Comparison of ENCODE assay signal across 27 cellular contexts in genomic region chr3:118955914-118956556, GRCh38.
A peak's percentile ranks its signal among the peaks of the same experiment; 100 is the strongest.
DNase-seq lines count a peak whose midpoint lies in the region; ATAC-seq and TF ChIP-seq lines count a peak whose summit lies in the region.
"Had no signal": no experiment of that assay in that cellular context is flagged by ENCODE, and none has a peak within 500 bp of the region (broad histone marks: within the 10 kb centered on the region; RNA-seq: fewer than 3 reads in every experiment).

No MANE protein-coding gene starts in this region.

- H3K4me3 ChIP-seq in MM.1S (ENCODE audit: low read length) (no peak overlapping the region), OCI-LY7 (ENCODE audit: low read depth, low read length, poor library complexity, severe bottlenecking) (no peak overlapping the region)
- H3K4me3 ChIP-seq: adrenal gland, body of pancreas, K562, left ventricle myocardium inferior, right lobe of liver, suprapubic skin had no signal

- H3K4me1 ChIP-seq in MM.1S (ENCODE audit: low read length) (peaks cover 19% of the 10 kb centered on the region), OCI-LY7 (ENCODE audit: insufficient read depth, low read length, poor library complexity, severe bottlenecking) (no peaks in the 10 kb centered on the region)
- H3K4me1 ChIP-seq: adrenal gland, BE2C, body of pancreas, left ventricle myocardium inferior, right lobe of liver, suprapubic skin had no signal

- TF ChIP-seq CTCF in MM.1S (IDR thresholded peaks at IDR 0.05; ENCODE audit: low read length): no peak
- TF ChIP-seq CTCF in OCI-LY7 (conservative IDR thresholded peaks at IDR 0.05; ENCODE audit: low read length): no peak

- CTCF ChIA-PET in activated CD4-positive, alpha-beta memory T cell treated with anti-CD3 and anti-CD28 coated beads, Interleukin-2, amount 10 ng/mL, durations not matched to agents 7 days and 5 days (lab: Charles Lee): interaction anchor here (0.9 to 1.3 kb wide), 2 partner anchors 72 to 78 kb away, joined by 8 read pairs; partner anchors contain the start of gene IGSF11
- CTCF ChIA-PET in OCI-LY7 (lab: Charles Lee; ENCODE audit: unreplicated experiment): no interaction called here

- H3K79me2 ChIP-seq in MM.1S (ENCODE audit: low read length) (no peaks in the 10 kb centered on the region), OCI-LY7 (ENCODE audit: insufficient read depth, low read depth, low read length) (no peaks in the 10 kb centered on the region)

- no peaks in the 10 kb centered on the region for H3K9me3 Mint-ChIP-seq in activated T-cell treated with anti-CD3 and anti-CD28 coated beads, Interleukin-2, amount 50 U/mL, for 72 hours
- H3K9me3 Mint-ChIP-seq in activated CD4-positive, alpha-beta memory T cell treated with anti-CD3 and anti-CD28 coated beads, Interleukin-2, amount 10 ng/mL, durations not matched to agents 7 days and 5 days: no peaks in the 10 kb centered on the region
- H3K9me3 Mint-ChIP-seq in central memory CD8-positive, alpha-beta T cell: no peaks in the 10 kb centered on the region

- H3K27me3 Mint-ChIP-seq in activated T-cell treated with anti-CD3 and anti-CD28 coated beads, Interleukin-2, amount 50 U/mL, for 72 hours (ENCODE audit: low read depth): no peaks in the 10 kb centered on the region
- H3K27me3 Mint-ChIP-seq in activated CD4-positive, alpha-beta memory T cell treated with anti-CD3 and anti-CD28 coated beads, Interleukin-2, amount 10 ng/mL, durations not matched to agents 7 days and 5 days: peaks cover 14% of the 10 kb centered on the region
- H3K27me3 Mint-ChIP-seq in central memory CD8-positive, alpha-beta T cell: peaks cover 12% of the 10 kb centered on the region
- H3K27me3 Mint-ChIP-seq: progenitor cell of endocrine pancreas had no signal

- peaks cover 0 to 1% of the 10 kb centered on the region in 2 donors for H3K36me3 Mint-ChIP-seq in activated T-cell treated with anti-CD3 and anti-CD28 coated beads, Interleukin-2, amount 50 U/mL, for 72 hours (ENCODE audit: insufficient read depth in 2 of 2)
- H3K36me3 Mint-ChIP-seq in activated CD4-positive, alpha-beta memory T cell treated with anti-CD3 and anti-CD28 coated beads, Interleukin-2, amount 10 ng/mL, durations not matched to agents 7 days and 5 days (ENCODE audit: low read depth): no peaks in the 10 kb centered on the region
- no peaks in the 10 kb centered on the region for H3K36me3 Mint-ChIP-seq in central memory CD8-positive, alpha-beta T cell (ENCODE audit: insufficient read depth)

- peak; percentile 52 to 62 for ATAC-seq in activated T-cell treated with anti-CD3 and anti-CD28 coated beads, Interleukin-2, amount 50 U/mL, for 72 hours (replicated peaks in 1 of 2)
- ATAC-seq in central memory CD8-positive, alpha-beta T cell (replicated peaks; ENCODE audit: extremely low read depth, poor library complexity, severe bottlenecking): peak; percentile 46
- ATAC-seq: body of pancreas, K562, right lobe of liver had no signal

- H3K4me3 Mint-ChIP-seq in activated T-cell treated with anti-CD3 and anti-CD28 coated beads, Interleukin-2, amount 50 U/mL, for 72 hours: peak overlapping the region; percentile 47 to 57
- H3K4me3 Mint-ChIP-seq in activated CD4-positive, alpha-beta memory T cell treated with anti-CD3 and anti-CD28 coated beads, Interleukin-2, amount 10 ng/mL, durations not matched to agents 7 days and 5 days: no peak overlapping the region
- no peak overlapping the region for H3K4me3 Mint-ChIP-seq in central memory CD8-positive, alpha-beta T cell
- H3K4me3 Mint-ChIP-seq: H9 had no signal

- peak overlapping the region; percentile 10; the same call in 1 of the 2 replicates for H3K27ac ChIP-seq in MM.1S (ENCODE audit: low read length)
- H3K27ac ChIP-seq in OCI-LY7 (ENCODE audit: low read depth, low read length, poor library complexity, severe bottlenecking): no peak overlapping the region
- H3K27ac ChIP-seq: adrenal gland, body of pancreas, left ventricle myocardium inferior, neutrophil, right lobe of liver, suprapubic skin, WERI-Rb-1 had no signal

- H3K9me3 ChIP-seq in MM.1S (replicated peaks; ENCODE audit: insufficient read depth, low read length): no peaks in the 10 kb centered on the region
- H3K9me3 ChIP-seq in OCI-LY7 (ENCODE audit: low read length): no peaks in the 10 kb centered on the region
- H3K9me3 ChIP-seq: adrenal gland, BE2C, body of pancreas, neutrophil, right lobe of liver, suprapubic skin had no signal

- no peaks in the 10 kb centered on the region for H3K9me2 ChIP-seq in MM.1S (replicated peaks; ENCODE audit: insufficient read depth, low read length)
- no peaks in the 10 kb centered on the region for H3K9me2 ChIP-seq in OCI-LY7 (ENCODE audit: insufficient read depth, low read length)

- H2AFZ ChIP-seq in MM.1S (ENCODE audit: low read length) (no peak overlapping the region), OCI-LY7 (ENCODE audit: low read length) (no peak overlapping the region)

- H3K36me3 ChIP-seq in MM.1S (replicated peaks; ENCODE audit: insufficient read depth, low read length) (no peaks in the 10 kb centered on the region), OCI-LY7 (ENCODE audit: insufficient read depth, low read length) (no peaks in the 10 kb centered on the region)
- H3K36me3 ChIP-seq: adrenal gland, BE2C, left ventricle myocardium inferior, neutrophil, right lobe of liver, suprapubic skin, WERI-Rb-1 had no signal

- H3K9ac ChIP-seq in MM.1S (ENCODE audit: low read length): no peak overlapping the region

- H3F3A ChIP-seq in MM.1S (ENCODE audit: insufficient read depth, low read length): peaks cover 9% of the 10 kb centered on the region

- H3K27ac Mint-ChIP-seq in activated T-cell treated with anti-CD3 and anti-CD28 coated beads, Interleukin-2, amount 50 U/mL, for 72 hours: peak overlapping the region; percentile 89
- peak overlapping the region; percentile 70 for H3K27ac Mint-ChIP-seq in activated CD4-positive, alpha-beta memory T cell treated with anti-CD3 and anti-CD28 coated beads, Interleukin-2, amount 10 ng/mL, durations not matched to agents 7 days and 5 days
- no peak overlapping the region for H3K27ac Mint-ChIP-seq in central memory CD8-positive, alpha-beta T cell (ENCODE audit: low read depth)
- H3K27ac Mint-ChIP-seq: progenitor cell of endocrine pancreas had no signal

- no TSS peak for BruUV-seq in OCI-LY7 (replicated peaks; lab: Mats Ljungman, UMichigan)

- H3K27me3 ChIP-seq in MM.1S (replicated peaks; ENCODE audit: insufficient read depth, low read length): no peaks in the 10 kb centered on the region
- H3K27me3 ChIP-seq: adrenal gland, body of pancreas, neutrophil, right lobe of liver, suprapubic skin had no signal

- H3K4me2 ChIP-seq in MM.1S (ENCODE audit: low read depth, low read length) (peak overlapping the region; percentile 17; the same call in 1 of the 2 replicates), OCI-LY7 (ENCODE audit: low read length) (no peak overlapping the region)

- H4K20me1 ChIP-seq in MM.1S (ENCODE audit: insufficient read depth, low read length) (no peaks in the 10 kb centered on the region), OCI-LY7 (ENCODE audit: insufficient read depth, low read length) (no peaks in the 10 kb centered on the region)

- intact Hi-C loops in OCI-LY7 (cut with micrococcal nuclease; ENCODE audit: unreplicated experiment): no loop called here

- POLR2A ChIA-PET in activated CD4-positive, alpha-beta memory T cell treated with anti-CD3 and anti-CD28 coated beads, Interleukin-2, amount 10 ng/mL, durations not matched to agents 7 days and 5 days (lab: Charles Lee): no interaction called here
- POLR2A ChIA-PET in OCI-LY7 (lab: Charles Lee): interaction anchor here (0.6 to 1.9 kb wide), 4 partner anchors 9 to 141 kb away, joined by 4 read pairs; no protein-coding TSS in a partner anchor

- DNase-seq in activated T-cell treated with anti-CD3 and anti-CD28 coated beads, Interleukin-2, amount 50 U/mL, for 72 hours: no peak
- DNase-seq in activated T-cell treated with anti-CD3 and anti-CD28 coated beads, Interleukin-2, amount 50 U/mL, for 1 hour: no peak
- DNase-seq in MM.1S: peak; percentile 70
- no peak for DNase-seq in activated CD4-positive, alpha-beta memory T cell treated with anti-CD3 and anti-CD28 coated beads, Interleukin-2, amount 10 ng/mL, durations not matched to agents 7 days and 5 days
- no peak for DNase-seq in central memory CD8-positive, alpha-beta T cell (ENCODE audit: low spot score in 2 of 2)
- DNase-seq in cerebellar cortex (ENCODE audit: low spot score): no peak
- no peak for DNase-seq in OCI-LY7 (ENCODE audit: low spot score)
- DNase-seq in HuH-7 (ENCODE audit: low spot score): no peak
- DNase-seq: adrenal gland; BE2C; body of pancreas; Calu3; DMS79 treated with DMSO at 0.1 percent for 48 hours; GF-D8; H9; left ventricle myocardium inferior; mesendoderm; NCI-H1417 treated with DMSO at 0.1 percent for 48 hours; NCI-H2081; NCI-H226; right lobe of liver; stimulated activated CD4-positive, alpha-beta T cell treated with anti-CD3 and anti-CD28 coated beads, Interleukin-2, amount 100 ng/mL, for 48 hours; WERI-Rb-1 had no signal

- peaks cover 39% of the 10 kb centered on the region for H3K4me1 Mint-ChIP-seq in activated T-cell treated with anti-CD3 and anti-CD28 coated beads, Interleukin-2, amount 50 U/mL, for 72 hours (ENCODE audit: low read depth)
- peaks cover 19% of the 10 kb centered on the region for H3K4me1 Mint-ChIP-seq in activated CD4-positive, alpha-beta memory T cell treated with anti-CD3 and anti-CD28 coated beads, Interleukin-2, amount 10 ng/mL, durations not matched to agents 7 days and 5 days
- no peaks in the 10 kb centered on the region for H3K4me1 Mint-ChIP-seq in central memory CD8-positive, alpha-beta T cell

Comparison
In these comparisons a context has a peak if more than half of its experiments do, and no peak if none do; other contexts are left out.
1. H3K4me3 Mint-ChIP-seq: peak in activated T-cell treated with anti-CD3 and anti-CD28 coated beads, Interleukin-2, amount 50 U/mL, for 72 hours (2 of 2); none in activated CD4-positive, alpha-beta memory T cell treated with anti-CD3 and anti-CD28 coated beads, Interleukin-2, amount 10 ng/mL, durations not matched to agents 7 days and 5 days (single experiment) and central memory CD8-positive, alpha-beta T cell (single experiment).